ENCODE assay signal across 21 cellular contexts in the genomic region with DNA sequence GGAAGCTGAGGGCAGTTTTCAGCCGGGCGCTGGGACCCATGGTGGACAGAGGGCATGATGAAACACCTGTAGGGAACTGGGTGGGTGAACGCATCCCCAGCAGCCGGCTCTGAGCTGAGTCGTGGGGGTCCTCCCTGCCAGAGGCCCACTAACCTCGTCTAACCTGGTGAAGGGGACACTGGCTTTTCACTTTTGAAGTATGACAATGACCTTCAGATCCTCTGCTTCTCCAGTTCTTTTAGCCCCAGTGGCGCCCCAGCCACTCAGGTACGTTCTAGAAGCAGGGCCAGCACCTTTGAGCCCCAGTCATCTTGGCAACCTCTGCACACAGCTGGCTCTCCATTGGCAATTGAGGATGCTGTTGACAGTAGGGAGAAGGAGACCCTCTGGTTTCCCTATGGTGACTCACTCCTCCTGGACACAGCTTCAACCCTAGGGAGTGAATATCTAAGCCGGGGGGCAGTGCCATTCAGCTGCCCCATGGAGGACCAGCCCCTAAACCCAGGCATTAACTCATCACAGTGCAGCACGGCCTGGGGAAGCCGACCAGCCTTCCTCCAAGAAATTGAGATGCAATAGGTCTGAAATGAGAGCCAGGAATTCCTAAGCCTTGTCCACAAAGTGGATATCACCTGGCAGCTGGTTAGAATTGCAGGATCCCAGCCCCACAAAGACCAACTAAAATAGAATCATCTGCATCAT. TPM values are rescaled to one million over a fixed set of nuclear protein-coding genes. Genes with fewer than 3 reads are reported as not detected.
DNase-seq lines count a peak whose midpoint lies in the region; ATAC-seq and TF ChIP-seq lines count a peak whose summit lies in the region.
"Had no signal": no experiment of that assay in that cellular context is flagged by ENCODE, and none has a peak within 500 bp of the region (broad histone marks: within the 10 kb centered on the region; RNA-seq: fewer than 3 reads in every experiment).

No MANE protein-coding gene starts in this region.

- H3K36me3 ChIP-seq in heart left ventricle (peaks cover 0 to 34% (median 0%) of the 10 kb centered on the region in 9 donors), lower lobe of right lung (peaks cover 31% of the 10 kb centered on the region), aorta (ENCODE audit: control insufficient read depth in 1 of 2, insufficient read depth in 2 of 2, low read length in 1 of 2) (no peaks in the 10 kb centered on the region), suprapubic skin (peaks cover 9% of the 10 kb centered on the region), PC-9 (ENCODE audit: low read depth) (no peaks in the 10 kb centered on the region)
- H3K36me3 ChIP-seq: cardiac muscle cell, gastrocnemius medialis, pancreas, WERI-Rb-1 had no signal

- no peaks in the 10 kb centered on the region for H3K27me3 Mint-ChIP-seq in activated CD8-positive, alpha-beta memory T cell treated with anti-CD3 and anti-CD28 coated beads, Interleukin-2, amount 10 ng/mL, durations not matched to agents 7 days and 5 days

- H3K4me3 Mint-ChIP-seq in activated CD8-positive, alpha-beta memory T cell treated with anti-CD3 and anti-CD28 coated beads, Interleukin-2, amount 10 ng/mL, durations not matched to agents 7 days and 5 days = peak overlapping the region; percentile 28
- H3K4me3 Mint-ChIP-seq: immature natural killer cell had no signal

- BruUV-seq in PC-9 (replicated peaks; lab: Mats Ljungman, UMichigan) = no TSS peak

- POLR2A ChIA-PET in PC-9 (lab: Charles Lee; ENCODE audit: unreplicated experiment) = interaction anchor here (0.6 kb wide), 1 partner anchor 46 kb away, joined by 4 read pairs; no protein-coding TSS in a partner anchor

- H3K27me3 ChIP-seq in heart left ventricle (no peaks in the 10 kb centered on the region), lower lobe of right lung (ENCODE audit: low read depth) (no peaks in the 10 kb centered on the region), aorta (ENCODE audit: control insufficient read depth in 1 of 2, insufficient read depth in 2 of 2, low read length in 1 of 2) (no peaks in the 10 kb centered on the region), suprapubic skin (no peaks in the 10 kb centered on the region), PC-9 (ENCODE audit: insufficient read depth, low read depth) (no peaks in the 10 kb centered on the region)
- H3K27me3 ChIP-seq: cardiac muscle cell, gastrocnemius medialis, pancreas had no signal

- intact Hi-C loops in Right ventricle myocardium inferior (cut with DNase I) = loop anchor here (5.0 kb wide), 1 partner anchor 79 kb away; no protein-coding TSS in a partner anchor
- intact Hi-C loops in heart left ventricle (cut with DNase I) = no loop called here
- intact Hi-C loops in lower lobe of right lung (cut with DNase I) = no loop called here
- intact Hi-C loops in aorta (cut with DNase I) = no loop called here
- intact Hi-C loops in PC-9 (cut with micrococcal nuclease; ENCODE audit: unreplicated experiment) = no loop called here

- ATAC-seq in Right ventricle myocardium inferior (peak; percentile 7), heart left ventricle (no peak), lower lobe of right lung (no peak), aorta (ENCODE audit: low FRiP score) (peak; percentile 44)
- no peak for ATAC-seq in activated CD8-positive, alpha-beta memory T cell treated with anti-CD3 and anti-CD28 coated beads, Interleukin-2, amount 10 ng/mL, durations not matched to agents 7 days and 5 days
- ATAC-seq: gastrocnemius medialis, pancreas had no signal

- peaks cover 13% of the 10 kb centered on the region for H3K36me3 Mint-ChIP-seq in activated CD8-positive, alpha-beta memory T cell treated with anti-CD3 and anti-CD28 coated beads, Interleukin-2, amount 10 ng/mL, durations not matched to agents 7 days and 5 days

- H3K27ac Mint-ChIP-seq in activated CD8-positive, alpha-beta memory T cell treated with anti-CD3 and anti-CD28 coated beads, Interleukin-2, amount 10 ng/mL, durations not matched to agents 7 days and 5 days = peak overlapping the region; percentile 93

- H3K4me3 ChIP-seq in heart left ventricle = no peak overlapping the region
- H3K4me3 ChIP-seq in lower lobe of right lung = no peak overlapping the region
- H3K4me3 ChIP-seq in aorta (ENCODE audit: low read length in 2 of 2) = no peak overlapping the region
- H3K4me3 ChIP-seq in suprapubic skin = no peak overlapping the region
- no peak overlapping the region for H3K4me3 ChIP-seq in PC-9
- H3K4me3 ChIP-seq: cardiac muscle cell, gastrocnemius medialis, pancreas had no signal

- 88 to 98% (median 93%) methylated on average over 10 to 11 of the region's 11 CpGs for WGBS in heart left ventricle, 4 donors
- 90 to 92% methylated on average over 11 of the region's 11 CpGs for WGBS in aorta, 2 donors
- 90% methylated on average over 10 of the region's 11 CpGs for WGBS in suprapubic skin

- H3K9me3 Mint-ChIP-seq in activated CD8-positive, alpha-beta memory T cell treated with anti-CD3 and anti-CD28 coated beads, Interleukin-2, amount 10 ng/mL, durations not matched to agents 7 days and 5 days (ENCODE audit: low read depth) = no peaks in the 10 kb centered on the region
- H3K9me3 Mint-ChIP-seq: immature natural killer cell had no signal

- H3K4me1 Mint-ChIP-seq in activated CD8-positive, alpha-beta memory T cell treated with anti-CD3 and anti-CD28 coated beads, Interleukin-2, amount 10 ng/mL, durations not matched to agents 7 days and 5 days = peaks cover 31% of the 10 kb centered on the region

- H4K20me1 ChIP-seq in PC-9 (ENCODE audit: insufficient read depth) = no peaks in the 10 kb centered on the region

- no peaks in the 10 kb centered on the region for H3F3A ChIP-seq in PC-9 (ENCODE audit: insufficient read depth, low read depth)

- H3K4me1 ChIP-seq in heart left ventricle = peaks cover 0 to 37% (median 0%) of the 10 kb centered on the region in 12 donors
- H3K4me1 ChIP-seq in lower lobe of right lung = peaks cover 37% of the 10 kb centered on the region
- no peaks in the 10 kb centered on the region for H3K4me1 ChIP-seq in aorta (ENCODE audit: control insufficient read depth in 1 of 2, insufficient read depth in 2 of 2, low read length in 2 of 2)
- H3K4me1 ChIP-seq in suprapubic skin = peaks cover 10% of the 10 kb centered on the region
- H3K4me1 ChIP-seq in PC-9 (replicated peaks; ENCODE audit: insufficient read depth) = no peaks in the 10 kb centered on the region
- H3K4me1 ChIP-seq: gastrocnemius medialis had no signal

- TF ChIP-seq EP300 in suprapubic skin (IDR thresholded peaks at IDR 0.05) = no peak

- no peaks in the 10 kb centered on the region for H3K79me2 ChIP-seq in PC-9 (ENCODE audit: low read depth)

- H3K9me3 ChIP-seq in heart left ventricle (no peaks in the 10 kb centered on the region), lower lobe of right lung (no peaks in the 10 kb centered on the region), aorta (ENCODE audit: control insufficient read depth, low read length) (no peaks in the 10 kb centered on the region), suprapubic skin (no peaks in the 10 kb centered on the region), PC-9 (ENCODE audit: insufficient read depth, low read depth) (no peaks in the 10 kb centered on the region)
- H3K9me3 ChIP-seq: gastrocnemius medialis, pancreas, SK-N-SH had no signal

- CTCF ChIA-PET in activated CD8-positive, alpha-beta memory T cell treated with anti-CD3 and anti-CD28 coated beads, Interleukin-2, amount 10 ng/mL, durations not matched to agents 7 days and 5 days (lab: Charles Lee) = interaction anchor here (1.1 to 4.8 kb wide), 13 partner anchors 10 to 82 kb away, joined by 3 to 35 read pairs (median 6); no protein-coding TSS in a partner anchor
- CTCF ChIA-PET in PC-9 (lab: Charles Lee) = no interaction called here

- no peaks in the 10 kb centered on the region for H3K9me2 ChIP-seq in PC-9 (ENCODE audit: insufficient read depth)
- H3K9me2 ChIP-seq: SK-N-SH had no signal

- H3K4me2 ChIP-seq in PC-9 = no peak overlapping the region
- H3K4me2 ChIP-seq: SK-N-SH had no signal

- peak overlapping the region in 1 of 12 donors; percentile 40 for H3K27ac ChIP-seq in heart left ventricle
- H3K27ac ChIP-seq in lower lobe of right lung = peak overlapping the region; percentile 1
- no peak overlapping the region for H3K27ac ChIP-seq in aorta (ENCODE audit: low read depth in 1 of 2, low read length in 2 of 2)
- H3K27ac ChIP-seq in suprapubic skin = no peak overlapping the region
- no peak overlapping the region for H3K27ac ChIP-seq in PC-9
- H3K27ac ChIP-seq: cardiac muscle cell, gastrocnemius medialis, pancreas, WERI-Rb-1 had no signal

- H2AFZ ChIP-seq in PC-9 = no peak overlapping the region

- TF ChIP-seq CTCF in heart left ventricle (IDR thresholded peaks at IDR 0.05) (no peak), lower lobe of right lung (IDR thresholded peaks at IDR 0.05) (no peak), suprapubic skin (IDR thresholded peaks at IDR 0.05) (no peak), PC-9 (conservative IDR thresholded peaks at IDR 0.05) (no peak)

- TF ChIP-seq POLR2A in heart left ventricle (IDR thresholded peaks at IDR 0.05) (no peak), suprapubic skin (IDR thresholded peaks at IDR 0.05) (no peak)

- DNase-seq in Right ventricle myocardium inferior (ENCODE audit: missing footprints) = no peak
- no peak for DNase-seq in heart left ventricle
- DNase-seq in activated CD8-positive, alpha-beta memory T cell treated with anti-CD3 and anti-CD28 coated beads, Interleukin-2, amount 10 ng/mL, durations not matched to agents 7 days and 5 days = no peak
- DNase-seq in lower lobe of right lung = no peak
- DNase-seq in aorta = no peak
- DNase-seq in germinal center (ENCODE audit: low spot score) = no peak
- no peak for DNase-seq in suprapubic skin (ENCODE audit: low spot score in 2 of 2)
- no peak for DNase-seq in PC-9
- DNase-seq: activated effector memory CD4-positive, alpha-beta T cell treated with anti-CD3 and anti-CD28 coated beads, Interleukin-2, amount 50 U/mL, for 16 hours; gastrocnemius medialis; HCEC 1CT; immature natural killer cell; KBM-7; mesenchymal stem cell; NCI-H1436; NCI-H446 treated with DMSO at 0.1 percent for 48 hours; pancreas; SK-N-SH; small intestine had no signal

RNA-seq across cellular contexts. Expression of gene CMTM6, which starts 46.1 kb away (rescaled TPM):
- total RNA-seq in Right ventricle myocardium inferior (11.3 TPM), heart left ventricle (10 to 100 TPM in 7 of 9 donors, 1 to 10 TPM in 2; 8.9 to 34.8 (median 12.5) TPM), lower lobe of right lung (69.5 TPM), aorta (10 to 100 TPM; 31.8 to 32.1 TPM), suprapubic skin (100 to 1,000 TPM in 2 of 4 donors, 10 to 100 TPM in 2; 36.0 to 131 (median 110) TPM), PC-9 (2021) (61.0 and 69.4 TPM in 2 replicates)
- polyA plus RNA-seq in heart left ventricle (10 to 100 TPM in 1 of 2 donors, 1 to 10 TPM in 1; 5.2 to 11.6 TPM), aorta (10 to 100 TPM; 19.0 to 19.9 TPM)
- 100 to 1,000 TPM in 1 of 2 experiments, 10 to 100 TPM in 1; 43.7 to 102 TPM for total RNA-seq in activated CD8-positive, alpha-beta memory T cell treated with anti-CD3 and anti-CD28 coated beads, Interleukin-2, amount 10 ng/mL, durations not matched to agents 7 days and 5 days

Comparison
In these comparisons a context has a peak if more than half of its experiments do, and no peak if none do; other contexts are left out.
1. ATAC-seq: peak in Right ventricle myocardium inferior (single experiment) and aorta (single experiment); none in heart left ventricle (0 of 4), activated CD8-positive, alpha-beta memory T cell treated with anti-CD3 and anti-CD28 coated beads, Interleukin-2, amount 10 ng/mL, durations not matched to agents 7 days and 5 days (single experiment) and lower lobe of right lung (0 of 2).